In the genomic region with DNA sequence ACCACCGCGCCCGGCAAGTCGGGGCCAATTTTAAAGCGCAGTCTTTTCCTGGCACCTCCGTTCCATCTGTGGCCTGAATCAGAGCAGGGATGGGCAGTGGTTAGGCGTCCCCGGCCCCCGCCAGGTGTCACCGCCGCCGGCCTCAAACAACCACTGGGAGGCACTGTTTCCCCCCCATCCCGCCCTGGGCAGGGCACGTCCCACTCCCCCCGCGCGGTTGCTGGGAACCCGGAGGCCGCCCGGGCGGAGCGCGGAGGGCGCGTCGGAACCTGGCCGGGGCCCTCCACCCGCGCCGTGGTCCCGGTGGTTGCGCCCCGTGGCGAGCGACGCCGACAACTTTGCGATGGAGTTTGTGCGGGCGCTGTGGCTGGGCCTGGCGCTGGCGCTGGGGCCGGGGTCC, we compare ENCODE assay signal across 8 cellular contexts. TPM values are rescaled to one million over a fixed set of nuclear protein-coding genes. Genes with fewer than 3 reads are reported as not detected.
DNase-seq lines count a peak whose midpoint lies in the region; ATAC-seq lines count a peak whose summit lies in the region.

GRIN3B (plus strand) TSS at position 325 of the 400 bp plus-strand sequence; CDS start at position 344, 19 bp downstream.

- H3K27ac Mint-ChIP-seq in activated naive CD8-positive, alpha-beta T cell treated with anti-CD3 and anti-CD28 coated beads, Interleukin-2, amount 10 ng/mL, durations not matched to agents 7 days and 5 days = no peak within 1 kb of the TSS

- no CpG with 5 or more reads among the region's 43 CpGs for WGBS in iPS DF 6.9 (ENCODE audit: insufficient coverage, insufficient read length)

- peak; percentile 40 for ATAC-seq in activated naive CD8-positive, alpha-beta T cell treated with anti-CD3 and anti-CD28 coated beads, Interleukin-2, amount 10 ng/mL, durations not matched to agents 7 days and 5 days (ENCODE audit: low read depth)
- no peak for ATAC-seq in GM18511 (IDR thresholded peaks at IDR 0.05; ENCODE audit: unreplicated experiment)
- ATAC-seq in HG02870 (IDR thresholded peaks at IDR 0.05; ENCODE audit: unreplicated experiment) = no peak

- H3K36me3 ChIP-seq in iPS DF 6.9 (ENCODE audit: control insufficient read depth, insufficient read depth, low read length) = no peaks in the 10 kb centered on the region

- H3K9me3 Mint-ChIP-seq in activated naive CD8-positive, alpha-beta T cell treated with anti-CD3 and anti-CD28 coated beads, Interleukin-2, amount 10 ng/mL, durations not matched to agents 7 days and 5 days = no peaks in the 10 kb centered on the region

- no peak within 1 kb of the TSS for H3K27ac ChIP-seq in iPS DF 6.9 (ENCODE audit: low read length)

- POLR2A ChIA-PET in activated naive CD8-positive, alpha-beta T cell treated with anti-CD3 and anti-CD28 coated beads, Interleukin-2, amount 10 ng/mL, durations not matched to agents 7 days and 5 days (lab: Charles Lee) = no interaction called here

- peaks cover 7% of the 10 kb centered on the region for H3K27me3 ChIP-seq in iPS DF 6.9 (ENCODE audit: control insufficient read depth, insufficient read depth, low read length)

- H3K4me3 Mint-ChIP-seq in activated naive CD8-positive, alpha-beta T cell treated with anti-CD3 and anti-CD28 coated beads, Interleukin-2, amount 10 ng/mL, durations not matched to agents 7 days and 5 days = peak within 1 kb of the TSS; percentile 25

- DNase-seq in 8988T = peak; percentile 100
- DNase-seq in GM19240 (ENCODE audit: insufficient read length, low spot score) = peak; percentile 83
- DNase-seq in SKM-1 treated with dmso at 0.1 percent for 144 hours (lab: John Stamatoyannopoulos, UW; ENCODE audit: unreplicated experiment) = peak; percentile 41
- DNase-seq in activated naive CD8-positive, alpha-beta T cell treated with anti-CD3 and anti-CD28 coated beads, Interleukin-2, amount 10 ng/mL, durations not matched to agents 7 days and 5 days = peak; percentile 69
- DNase-seq in iPS DF 6.9 (ENCODE audit: low read depth, low spot score) = peak; percentile 47
- DNase-seq in stimulated activated CD4-positive, alpha-beta T cell treated with anti-CD3 and anti-CD28 coated beads, Interleukin-2, amount 100 ng/mL, for 48 hours = peak; percentile 68 to 71

- H3K9me3 ChIP-seq in iPS DF 6.9 (ENCODE audit: control insufficient read depth, insufficient read depth, low read length) = no peaks in the 10 kb centered on the region

- H3K4me3 ChIP-seq in iPS DF 6.9 (ENCODE audit: low read length) = peak within 1 kb of the TSS; percentile 61; the same call in 1 of the 2 replicates

- no peaks in the 10 kb centered on the region; the same call in 1 of the 2 replicates for H3K4me1 ChIP-seq in iPS DF 6.9 (ENCODE audit: control insufficient read depth, insufficient read depth, low read length)

- no peaks in the 10 kb centered on the region for H3K36me3 Mint-ChIP-seq in activated naive CD8-positive, alpha-beta T cell treated with anti-CD3 and anti-CD28 coated beads, Interleukin-2, amount 10 ng/mL, durations not matched to agents 7 days and 5 days

- peaks cover 47% of the 10 kb centered on the region for H3K27me3 Mint-ChIP-seq in activated naive CD8-positive, alpha-beta T cell treated with anti-CD3 and anti-CD28 coated beads, Interleukin-2, amount 10 ng/mL, durations not matched to agents 7 days and 5 days

- H3K4me1 Mint-ChIP-seq in activated naive CD8-positive, alpha-beta T cell treated with anti-CD3 and anti-CD28 coated beads, Interleukin-2, amount 10 ng/mL, durations not matched to agents 7 days and 5 days = peaks cover 8% of the 10 kb centered on the region

RNA-seq across cellular contexts. Expression of gene GRIN3B, which starts in this region (rescaled TPM):
- total RNA-seq in activated naive CD8-positive, alpha-beta T cell treated with anti-CD3 and anti-CD28 coated beads, Interleukin-2, amount 10 ng/mL, durations not matched to agents 7 days and 5 days = not detected

Comparison
In these comparisons a context has a peak if more than half of its experiments do, and no peak if none do; other contexts are left out.
1. Peak in DNase-seq and ATAC-seq in activated naive CD8-positive, alpha-beta T cell treated with anti-CD3 and anti-CD28 coated beads, Interleukin-2, amount 10 ng/mL, durations not matched to agents 7 days and 5 days; RNA of the gene not detected or under 1 TPM.
2. DNase-seq: peak in every context shown above with its lines; median percentile 100 in 8988T; 83 in GM19240; 70 in stimulated activated CD4-positive, alpha-beta T cell treated with anti-CD3 and anti-CD28 coated beads, Interleukin-2, amount 100 ng/mL, for 48 hours; 69 in activated naive CD8-positive, alpha-beta T cell treated with anti-CD3 and anti-CD28 coated beads, Interleukin-2, amount 10 ng/mL, durations not matched to agents 7 days and 5 days; 47 in iPS DF 6.9; 41 in SKM-1 treated with dmso at 0.1 percent for 144 hours.